ENCODE assay signal across 1 cellular context in genomic region chr10:14074062-14074884, GRCh38.
TF ChIP-seq lines count a peak whose summit lies in the region.

No MANE protein-coding gene starts in this region.

TF ChIP-seq in HEK293, 187 proteins besides CTCF, POLR2A, EP300 and RAD21 (continued from another document):
- TF ChIP-seq ZNF645 (tag by site-specific recombination; IDR thresholded peaks at IDR 0.05) = no peak
- peak; percentile 77 for TF ChIP-seq ZNF24 (tag by site-specific recombination; IDR thresholded peaks at IDR 0.05)
- no peak for TF ChIP-seq ZNF23 (tag by site-specific recombination; IDR thresholded peaks at IDR 0.05; ENCODE audit: borderline replicate concordance)
- TF ChIP-seq ZNF660 (tag by site-specific recombination; IDR thresholded peaks at IDR 0.05) = peak; percentile 96
- TF ChIP-seq GLIS1 (tag by site-specific recombination; IDR thresholded peaks at IDR 0.05) = 0 out of 2 replicates have a peak, but pooled peaks have one; percentile 23
- TF ChIP-seq ZNF707 (tag by site-specific recombination; IDR thresholded peaks at IDR 0.05) = no peak
- TF ChIP-seq PRDM10 (tag by site-specific recombination; IDR thresholded peaks at IDR 0.05) = peak; percentile 52
- TF ChIP-seq ZNF692 (tag by site-specific recombination; IDR thresholded peaks at IDR 0.05) = peak; percentile 83
- no peak for TF ChIP-seq ZNF155 (tag by site-specific recombination; IDR thresholded peaks at IDR 0.05)
- TF ChIP-seq ZNF221 (tag by site-specific recombination; IDR thresholded peaks at IDR 0.05; ENCODE audit: borderline replicate concordance) = no peak
- TF ChIP-seq ZNF16 (tag by site-specific recombination; IDR thresholded peaks at IDR 0.05; ENCODE audit: low read depth) = no peak
- no peak for TF ChIP-seq HIC1 (tag by site-specific recombination; IDR thresholded peaks at IDR 0.05)
- TF ChIP-seq KLF7 (tag by site-specific recombination; IDR thresholded peaks at IDR 0.05; ENCODE audit: borderline replicate concordance) = no peak
- TF ChIP-seq ZNF544 (tag by site-specific recombination; IDR thresholded peaks at IDR 0.05) = no peak
- TF ChIP-seq ZBTB21 (tag by site-specific recombination; IDR thresholded peaks at IDR 0.05) = peak; percentile 63; the same call in 1 of the 2 replicates
- peak; percentile 78 for TF ChIP-seq ZNF843 (tag by site-specific recombination; IDR thresholded peaks at IDR 0.05)
- no peak for TF ChIP-seq ZNF704 (tag by site-specific recombination; IDR thresholded peaks at IDR 0.05)
- TF ChIP-seq MZF1 (tag by site-specific recombination; IDR thresholded peaks at IDR 0.05; ENCODE audit: borderline replicate concordance) = peak; percentile 92
- TF ChIP-seq KLF1 (tag by site-specific recombination; IDR thresholded peaks at IDR 0.05) = 0 out of 2 replicates have a peak, but pooled peaks have one; percentile 30
- TF ChIP-seq ZBTB48 (tag by site-specific recombination; IDR thresholded peaks at IDR 0.05) = no peak
- TF ChIP-seq SCRT1 (tag by site-specific recombination; IDR thresholded peaks at IDR 0.05; ENCODE audit: borderline replicate concordance) = peak; percentile 95
- no peak for TF ChIP-seq ZNF121 (tag by site-specific recombination; IDR thresholded peaks at IDR 0.05)
- no peak for TF ChIP-seq ZNF639 (tag by site-specific recombination; IDR thresholded peaks at IDR 0.05)
- no peak for TF ChIP-seq ZFP41 (tag by site-specific recombination; IDR thresholded peaks at IDR 0.05; ENCODE audit: borderline replicate concordance)
- TF ChIP-seq YY1 (tag by site-specific recombination; IDR thresholded peaks at IDR 0.05) = no peak
- no peak for TF ChIP-seq ZNF623 (tag by site-specific recombination; IDR thresholded peaks at IDR 0.05)
- TF ChIP-seq TRIM28 (IDR thresholded peaks at IDR 0.05; ENCODE audit: borderline replicate concordance, low read length) = peak; percentile 84
- TF ChIP-seq ZNF341 (tag by site-specific recombination; IDR thresholded peaks at IDR 0.05; ENCODE audit: low read depth) = 0 out of 2 replicates have a peak, but pooled peaks have one; percentile 25
- no peak for TF ChIP-seq ZNF26 (tag by site-specific recombination; IDR thresholded peaks at IDR 0.05)
- TF ChIP-seq ZNF600 (tag by site-specific recombination; IDR thresholded peaks at IDR 0.05) = peak; percentile 94
- TF ChIP-seq SCRT2 (tag by site-specific recombination; IDR thresholded peaks at IDR 0.05) = peak; percentile 99
- no peak for TF ChIP-seq ZNF280D (tag by site-specific recombination; IDR thresholded peaks at IDR 0.05)
- TF ChIP-seq ZNF37A (tag by site-specific recombination; IDR thresholded peaks at IDR 0.05) = no peak
- TF ChIP-seq ZNF274 (IDR thresholded peaks at IDR 0.05; ENCODE audit: low read length) = no peak
- TF ChIP-seq ZNF274 (tag by site-specific recombination; IDR thresholded peaks at IDR 0.05; ENCODE audit: borderline replicate concordance) = no peak
- no peak for TF ChIP-seq ZNF311 (tag by site-specific recombination; IDR thresholded peaks at IDR 0.05; ENCODE audit: borderline replicate concordance)
